In the genomic region with DNA sequence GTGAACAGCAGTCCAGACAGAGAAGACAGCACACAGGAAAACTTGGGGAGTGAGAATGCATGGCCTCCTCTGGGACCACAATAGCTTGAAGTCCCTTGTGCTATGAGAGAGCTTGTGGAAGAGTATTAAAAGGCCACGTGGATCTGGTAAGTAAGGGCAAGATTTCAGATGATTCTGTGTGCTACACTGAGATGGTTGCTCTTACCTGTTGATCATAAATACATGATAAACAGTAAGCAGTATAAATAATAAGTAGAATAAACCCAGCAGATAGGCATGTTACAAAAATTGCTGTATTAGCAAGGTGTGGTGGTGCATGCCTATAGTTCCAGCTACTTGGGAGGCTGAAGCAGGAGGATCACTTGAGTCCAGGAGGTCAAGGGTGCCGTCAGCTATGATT, we compare ENCODE assay signal across 6 cellular contexts.
"Had no signal": no experiment of that assay in that cellular context is flagged by ENCODE, and none has a peak within 500 bp of the region (broad histone marks: within the 10 kb centered on the region; RNA-seq: fewer than 3 reads in every experiment).

No MANE protein-coding gene starts in this region.

- DNase-seq: IMR-90, KBM-7, KG1 had no signal

- H3K27ac ChIP-seq: HL-60, KMS-11 had no signal

- H3K4me3 ChIP-seq: K562 had no signal
